ENCODE assay signal across 20 cellular contexts in the genomic region with DNA sequence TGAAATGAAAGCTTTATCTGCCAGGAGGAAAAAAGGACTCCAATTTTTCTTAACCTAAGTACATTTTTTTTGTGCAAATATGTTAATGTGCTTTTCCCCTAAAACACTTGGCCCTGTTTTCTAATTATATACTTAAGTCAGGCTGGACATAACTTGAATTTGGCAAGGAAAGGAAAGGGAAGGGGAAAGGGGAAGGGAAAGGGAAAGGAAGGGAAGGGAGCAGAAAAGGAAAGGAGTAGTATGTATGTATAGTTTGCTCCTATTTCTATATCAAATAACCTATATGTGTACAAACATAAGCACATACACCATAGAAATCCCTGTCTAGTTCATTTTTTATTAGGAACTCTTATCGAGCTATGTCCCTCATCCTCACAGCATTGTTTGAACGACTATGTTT.
DNase-seq lines count a peak whose midpoint lies in the region; ATAC-seq, FAIRE-seq and TF ChIP-seq lines count a peak whose summit lies in the region.
"Had no signal": no experiment of that assay in that cellular context is flagged by ENCODE, and none has a peak within 500 bp of the region (broad histone marks: within the 10 kb centered on the region; RNA-seq: fewer than 3 reads in every experiment).

No MANE protein-coding gene starts in this region.

- no peak overlapping the region for H3K27ac ChIP-seq in CD4-positive, alpha-beta memory T cell (ENCODE audit: low read depth, low read length)
- peak overlapping the region; percentile 79 to 88 for H3K27ac ChIP-seq in ascending aorta
- peak overlapping the region; percentile 24 to 90 (median 60) for H3K27ac ChIP-seq in pancreas

- ATAC-seq in activated CD8-positive, alpha-beta memory T cell treated with anti-CD3 and anti-CD28 coated beads, Interleukin-2, amount 10 ng/mL, durations not matched to agents 7 days and 5 days, result no peak
- ATAC-seq in pancreas (no peak), HG03439 (IDR thresholded peaks at IDR 0.05; ENCODE audit: unreplicated experiment) (no peak), GM21576 (IDR thresholded peaks at IDR 0.05; ENCODE audit: unreplicated experiment) (no peak)

- FAIRE-seq in pancreas (lab: Jason Lieb, UNC), result no peak
- FAIRE-seq: A204.1 had no signal

- CTCF ChIA-PET in activated CD8-positive, alpha-beta memory T cell treated with anti-CD3 and anti-CD28 coated beads, Interleukin-2, amount 10 ng/mL, durations not matched to agents 7 days and 5 days (lab: Charles Lee), result interaction anchor here (0.8 to 3.6 kb wide), 6 partner anchors 8 to 88 kb away, joined by 3 to 17 read pairs (median 10); partner anchors contain the start of genes HNRNPA0 and KLHL3
- CTCF ChIA-PET in CD4-positive, alpha-beta memory T cell (lab: Charles Lee; ENCODE audit: partially characterized antibody), result interaction anchor here (0.8 to 7.9 kb wide), 10 partner anchors 26 to 113 kb away, joined by 3 to 82 read pairs (median 7); partner anchors contain the start of genes HNRNPA0 and KLHL3

- TF ChIP-seq CTCF in ascending aorta (IDR thresholded peaks at IDR 0.05) (no peak), pancreas (IDR thresholded peaks at IDR 0.05) (no peak)

- H3K9me3 ChIP-seq in CD4-positive, alpha-beta memory T cell (ENCODE audit: control insufficient read depth in 1 of 2, low read length in 2 of 2), result no peaks in the 10 kb centered on the region
- H3K9me3 ChIP-seq in ascending aorta, result no peaks in the 10 kb centered on the region
- no peaks in the 10 kb centered on the region for H3K9me3 ChIP-seq in pancreas
- H3K9me3 ChIP-seq: BE2C, left lung, mucosa of descending colon, upper lobe of left lung had no signal

- no peak for DNase-seq in activated CD8-positive, alpha-beta memory T cell treated with anti-CD3 and anti-CD28 coated beads, Interleukin-2, amount 10 ng/mL, durations not matched to agents 7 days and 5 days
- no peak for DNase-seq in activated CD8-positive, alpha-beta memory T cell treated with anti-CD3 and anti-CD28 coated beads, Interleukin-2, amount 50 U/mL, for 48 hours
- no peak for DNase-seq in CD4-positive, alpha-beta memory T cell
- no peak for DNase-seq in ascending aorta (ENCODE audit: low spot score in 2 of 2)
- DNase-seq in pancreas, result no peak
- DNase-seq in occipital lobe (lab: John Stamatoyannopoulos, UW), result no peak
- DNase-seq: amniotic stem cell; BE2C; effector CD4-positive, alpha-beta T cell; GOT3; left lung; mucosa of descending colon; NCI-H1048; NCI-H510A treated with DMSO at 0.1 percent for 48 hours; nucleus accumbens; upper lobe of left lung had no signal

- no peaks in the 10 kb centered on the region for H3K36me3 ChIP-seq in CD4-positive, alpha-beta memory T cell (ENCODE audit: insufficient read depth, low read length)
- H3K36me3 ChIP-seq in ascending aorta, result no peaks in the 10 kb centered on the region
- H3K36me3 ChIP-seq in pancreas, result no peaks in the 10 kb centered on the region
- H3K36me3 ChIP-seq: BE2C, left lung, upper lobe of left lung had no signal

- H3K4me1 ChIP-seq in CD4-positive, alpha-beta memory T cell (ENCODE audit: insufficient read depth, low read length), result peaks cover 13% of the 10 kb centered on the region
- H3K4me1 ChIP-seq in ascending aorta, result peaks cover 4 to 21% of the 10 kb centered on the region in 2 donors
- peaks cover 24 to 46% (median 30%) of the 10 kb centered on the region in 3 donors for H3K4me1 ChIP-seq in pancreas
- H3K4me1 ChIP-seq: BE2C had no signal

- no peaks in the 10 kb centered on the region for H3K27me3 ChIP-seq in CD4-positive, alpha-beta memory T cell (ENCODE audit: insufficient read depth, low read length)
- H3K27me3 ChIP-seq in ascending aorta (no peaks in the 10 kb centered on the region), pancreas (no peaks in the 10 kb centered on the region)
- H3K27me3 ChIP-seq: BE2C, left lung, upper lobe of left lung had no signal

- H3K36me3 Mint-ChIP-seq in activated CD8-positive, alpha-beta memory T cell treated with anti-CD3 and anti-CD28 coated beads, Interleukin-2, amount 10 ng/mL, durations not matched to agents 7 days and 5 days, result no peaks in the 10 kb centered on the region
- H3K36me3 Mint-ChIP-seq in CD4-positive, alpha-beta memory T cell, result peaks cover 0 to 8% of the 10 kb centered on the region in 2 donors
- H3K36me3 Mint-ChIP-seq: stimulated activated naive B cell treated with anti-CD40 and anti-IgM and Interleukin-4, amounts not matched to agents 10 μg/mL and 1 μg/mL and 100 μg/mL, for 72 hours had no signal

- H3K27me3 Mint-ChIP-seq in activated CD8-positive, alpha-beta memory T cell treated with anti-CD3 and anti-CD28 coated beads, Interleukin-2, amount 10 ng/mL, durations not matched to agents 7 days and 5 days, result no peaks in the 10 kb centered on the region
- H3K27me3 Mint-ChIP-seq in CD4-positive, alpha-beta memory T cell, result no peaks in the 10 kb centered on the region
- H3K27me3 Mint-ChIP-seq: stimulated activated naive B cell treated with anti-CD40 and anti-IgM and Interleukin-4, amounts not matched to agents 10 μg/mL and 1 μg/mL and 100 μg/mL, for 72 hours had no signal

- H3K4me1 Mint-ChIP-seq in activated CD8-positive, alpha-beta memory T cell treated with anti-CD3 and anti-CD28 coated beads, Interleukin-2, amount 10 ng/mL, durations not matched to agents 7 days and 5 days, result peaks cover 16% of the 10 kb centered on the region
- peaks cover 11 to 20% (median 15%) of the 10 kb centered on the region in 4 donors for H3K4me1 Mint-ChIP-seq in CD4-positive, alpha-beta memory T cell

- H3K4me3 ChIP-seq in CD4-positive, alpha-beta memory T cell (ENCODE audit: low read length in 2 of 2), result no peak overlapping the region
- H3K4me3 ChIP-seq in ascending aorta (peak overlapping the region in 1 of 2 donors; percentile 28), pancreas (no peak overlapping the region)
- H3K4me3 ChIP-seq: left lung, mucosa of descending colon, upper lobe of left lung had no signal

- H3K4me3 Mint-ChIP-seq in activated CD8-positive, alpha-beta memory T cell treated with anti-CD3 and anti-CD28 coated beads, Interleukin-2, amount 10 ng/mL, durations not matched to agents 7 days and 5 days, result no peak overlapping the region
- no peak overlapping the region for H3K4me3 Mint-ChIP-seq in CD4-positive, alpha-beta memory T cell

- H3K9me3 Mint-ChIP-seq in activated CD8-positive, alpha-beta memory T cell treated with anti-CD3 and anti-CD28 coated beads, Interleukin-2, amount 10 ng/mL, durations not matched to agents 7 days and 5 days (ENCODE audit: low read depth), result no peaks in the 10 kb centered on the region
- H3K9me3 Mint-ChIP-seq in CD4-positive, alpha-beta memory T cell, result peaks cover 0 to 2% (median 0%) of the 10 kb centered on the region in 8 donors
- H3K9me3 Mint-ChIP-seq: stimulated activated naive B cell treated with anti-CD40 and anti-IgM and Interleukin-4, amounts not matched to agents 10 μg/mL and 1 μg/mL and 100 μg/mL, for 72 hours had no signal

- intact Hi-C loops in CD4-positive, alpha-beta memory T cell (cut with micrococcal nuclease), result no loop called here
- intact Hi-C loops in ascending aorta (cut with DNase I), result no loop called here
- intact Hi-C loops in pancreas (cut with DNase I), result no loop called here

- peak overlapping the region; percentile 72 for H3K27ac Mint-ChIP-seq in activated CD8-positive, alpha-beta memory T cell treated with anti-CD3 and anti-CD28 coated beads, Interleukin-2, amount 10 ng/mL, durations not matched to agents 7 days and 5 days
- peak overlapping the region in 6 of 7 donors; percentile 5 to 54 (median 34) for H3K27ac Mint-ChIP-seq in CD4-positive, alpha-beta memory T cell

- POLR2A ChIA-PET in CD4-positive, alpha-beta memory T cell (lab: Charles Lee; ENCODE audit: partially characterized antibody), result interaction anchor here (1.0 to 2.8 kb wide), 6 partner anchors 9 to 88 kb away, joined by 3 to 38 read pairs (median 18); partner anchors contain the start of genes HNRNPA0 and KLHL3

- 38 to 52% methylated on average over 2 of the region's 2 CpGs for WGBS in pancreas, 2 donors
